Comparison of ENCODE assay signal across 8 cellular contexts in the genomic region with DNA sequence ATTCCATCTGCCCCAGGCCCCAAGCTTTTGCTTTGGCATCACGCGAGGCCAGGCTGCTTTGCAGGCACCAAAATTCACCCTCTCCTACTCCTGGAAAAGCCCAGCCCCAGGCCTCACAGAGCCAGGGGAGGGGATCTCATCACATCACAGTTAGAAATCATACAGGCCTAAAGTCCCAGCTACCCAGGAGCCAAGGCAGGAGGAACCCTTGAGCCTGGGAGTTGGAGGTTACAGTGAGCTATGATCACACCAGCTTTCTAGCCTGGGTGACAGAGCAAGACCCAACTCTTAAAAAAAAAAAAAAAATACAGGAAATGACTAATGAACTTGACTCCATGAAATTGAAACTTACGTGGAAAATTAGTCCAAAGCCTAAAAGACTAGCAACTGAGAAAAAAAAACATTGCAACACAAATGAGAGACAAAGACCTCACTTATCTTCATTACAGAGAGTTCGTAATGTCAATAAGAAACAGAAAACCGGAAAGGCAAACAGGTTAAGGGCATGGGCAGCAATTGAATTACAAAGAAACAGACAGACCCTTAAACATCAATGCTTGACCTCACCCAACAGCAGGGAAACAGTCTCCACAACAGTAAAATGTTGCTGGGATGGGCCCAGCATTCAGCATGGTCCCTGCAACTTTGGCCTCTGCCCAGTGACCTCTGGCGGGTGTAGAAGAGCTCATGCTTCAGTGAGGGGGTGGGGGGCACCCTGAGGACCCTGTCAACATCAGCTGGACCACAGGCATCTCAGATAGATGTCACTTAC.
A peak's percentile ranks its signal among the peaks of the same experiment; 100 is the strongest.
DNase-seq lines count a peak whose midpoint lies in the region; ATAC-seq and TF ChIP-seq lines count a peak whose summit lies in the region.

No MANE protein-coding gene starts in this region.

- H3K27me3 ChIP-seq in osteoblast (ENCODE audit: insufficient read depth, low read length): no peaks in the 10 kb centered on the region

- H3K4me3 ChIP-seq in osteoblast (ENCODE audit: insufficient read depth, low read length): peak overlapping the region; percentile 32

- DNase-seq in GM04503 (ENCODE audit: low read depth) (peak; percentile 87), NOMO-1 treated with dmso at 0.1 percent for 144 hours (lab: John Stamatoyannopoulos, UW; ENCODE audit: unreplicated experiment) (peak; percentile 20), endothelial cell (ENCODE audit: low spot score) (no peak), osteoblast (ENCODE audit: insufficient read length, low spot score, missing footprints) (peak; percentile 90), T-helper 17 cell (no peak), inferior parietal cortex (ENCODE audit: extremely low spot score) (no peak)

- H3K79me2 ChIP-seq in osteoblast (ENCODE audit: insufficient read depth, low read length): no peaks in the 10 kb centered on the region

- H3K4me3 Mint-ChIP-seq in endothelial cell (ENCODE audit: unreplicated experiment): no peak overlapping the region
- no peak overlapping the region for H3K4me3 Mint-ChIP-seq in T-helper 17 cell

- no peaks in the 10 kb centered on the region for H3K9me3 Mint-ChIP-seq in endothelial cell (ENCODE audit: unreplicated experiment)

- H3K4me1 ChIP-seq in osteoblast (ENCODE audit: insufficient read depth, low read length): peaks cover 37% of the 10 kb centered on the region

- H3K4me2 ChIP-seq in osteoblast (ENCODE audit: insufficient read depth, low read length): peak overlapping the region; percentile 62

- TF ChIP-seq CTCF in endothelial cell (IDR thresholded peaks at IDR 0.05; ENCODE audit: unreplicated experiment) (no peak), osteoblast (IDR thresholded peaks at IDR 0.05; ENCODE audit: extremely low read depth, low read depth, low read length) (no peak)

- ATAC-seq in GM18861 (IDR thresholded peaks at IDR 0.05; ENCODE audit: unreplicated experiment): no peak
- ATAC-seq in T-helper 17 cell: no peak
- no peak for ATAC-seq in HG03442 (IDR thresholded peaks at IDR 0.05; ENCODE audit: unreplicated experiment)

- H2AFZ ChIP-seq in osteoblast (ENCODE audit: low read length): peak overlapping the region; percentile 74

- H3K9me3 ChIP-seq in osteoblast (ENCODE audit: low read depth, low read length) (no peaks in the 10 kb centered on the region), T-helper 17 cell (ENCODE audit: control insufficient read depth, low read length, poor library complexity, severe bottlenecking) (no peaks in the 10 kb centered on the region)

- H3K27me3 Mint-ChIP-seq in endothelial cell (ENCODE audit: unreplicated experiment) (peaks cover 12% of the 10 kb centered on the region), T-helper 17 cell (peaks cover 22% of the 10 kb centered on the region)

- peak overlapping the region; percentile 95 for H3K27ac ChIP-seq in osteoblast (ENCODE audit: low read depth, low read length)

- H3K36me3 ChIP-seq in osteoblast (ENCODE audit: insufficient read depth, low read length): peaks cover 10% of the 10 kb centered on the region

- no peaks in the 10 kb centered on the region for H4K20me1 ChIP-seq in osteoblast (ENCODE audit: insufficient read depth, low read length)

- peaks cover 15% of the 10 kb centered on the region for H3K4me1 Mint-ChIP-seq in endothelial cell (ENCODE audit: unreplicated experiment)
- H3K4me1 Mint-ChIP-seq in T-helper 17 cell: peaks cover 3% of the 10 kb centered on the region

- peak overlapping the region; percentile 2 for H3K27ac Mint-ChIP-seq in endothelial cell (ENCODE audit: unreplicated experiment)
- no peak overlapping the region for H3K27ac Mint-ChIP-seq in T-helper 17 cell

- H3K36me3 Mint-ChIP-seq in endothelial cell (ENCODE audit: low read depth, unreplicated experiment) (peaks cover 16% of the 10 kb centered on the region), T-helper 17 cell (ENCODE audit: low read depth) (peaks cover 8% of the 10 kb centered on the region)

Comparison
In these comparisons a context has a peak if more than half of its experiments do, and no peak if none do; other contexts are left out.
1. DNase-seq: peak in GM04503 (single experiment), NOMO-1 treated with dmso at 0.1 percent for 144 hours (single experiment) and osteoblast (single experiment); none in endothelial cell (single experiment), T-helper 17 cell (0 of 3) and inferior parietal cortex (single experiment).